ENCODE assay signal across 1 cellular context in the genomic region with DNA sequence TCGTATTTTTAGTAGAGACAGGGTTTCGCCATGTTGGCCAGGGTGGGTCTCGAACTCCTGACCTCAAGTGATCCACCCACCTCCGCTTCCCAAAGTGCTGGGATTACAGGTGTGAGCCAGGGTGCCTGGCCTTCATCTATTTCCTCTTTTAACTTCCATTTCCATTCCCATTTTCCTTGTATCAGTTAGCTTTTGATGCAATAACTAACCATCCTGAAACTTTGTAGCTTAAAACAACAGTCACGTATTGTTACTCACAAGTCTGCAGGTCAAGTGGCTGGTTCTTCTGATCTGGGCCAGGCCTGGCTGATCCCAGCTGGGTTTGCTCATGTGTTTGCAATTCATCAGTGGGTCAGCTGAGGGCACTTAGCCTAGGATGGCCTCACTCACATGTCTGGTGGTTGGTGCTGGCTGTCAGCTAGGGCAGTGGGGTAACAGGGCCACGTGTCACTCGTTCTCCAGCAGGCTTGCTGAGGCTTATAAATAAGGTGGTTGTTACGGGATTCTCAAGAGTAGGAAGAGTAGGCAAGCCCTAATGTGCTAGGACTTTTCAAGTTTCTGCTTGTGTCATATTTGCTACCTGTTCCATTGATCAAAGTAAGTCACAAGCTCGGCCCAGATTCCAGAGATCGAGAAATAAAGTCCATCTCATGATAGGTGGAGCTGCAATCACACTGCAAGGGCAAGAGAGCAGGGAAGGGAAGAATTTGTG.
TF ChIP-seq lines count a peak whose summit lies in the region.

No MANE protein-coding gene starts in this region.

TF ChIP-seq in IMR-90, 13 proteins besides CTCF, POLR2A, EP300 and RAD21 (continued from another document):
- TF ChIP-seq MAZ (IDR thresholded peaks at IDR 0.05; ENCODE audit: borderline replicate concordance, low read depth, low read length) (no peak), RCOR1 (IDR thresholded peaks at IDR 0.05; ENCODE audit: insufficient replicate concordance, low read length) (no peak), FOS (IDR thresholded peaks at IDR 0.05; ENCODE audit: low read depth, low read length) (no peak), NFE2L2 (IDR thresholded peaks at IDR 0.05; ENCODE audit: low read depth, low read length) (no peak)
